ENCODE assay signal across 8 cellular contexts in the genomic region with DNA sequence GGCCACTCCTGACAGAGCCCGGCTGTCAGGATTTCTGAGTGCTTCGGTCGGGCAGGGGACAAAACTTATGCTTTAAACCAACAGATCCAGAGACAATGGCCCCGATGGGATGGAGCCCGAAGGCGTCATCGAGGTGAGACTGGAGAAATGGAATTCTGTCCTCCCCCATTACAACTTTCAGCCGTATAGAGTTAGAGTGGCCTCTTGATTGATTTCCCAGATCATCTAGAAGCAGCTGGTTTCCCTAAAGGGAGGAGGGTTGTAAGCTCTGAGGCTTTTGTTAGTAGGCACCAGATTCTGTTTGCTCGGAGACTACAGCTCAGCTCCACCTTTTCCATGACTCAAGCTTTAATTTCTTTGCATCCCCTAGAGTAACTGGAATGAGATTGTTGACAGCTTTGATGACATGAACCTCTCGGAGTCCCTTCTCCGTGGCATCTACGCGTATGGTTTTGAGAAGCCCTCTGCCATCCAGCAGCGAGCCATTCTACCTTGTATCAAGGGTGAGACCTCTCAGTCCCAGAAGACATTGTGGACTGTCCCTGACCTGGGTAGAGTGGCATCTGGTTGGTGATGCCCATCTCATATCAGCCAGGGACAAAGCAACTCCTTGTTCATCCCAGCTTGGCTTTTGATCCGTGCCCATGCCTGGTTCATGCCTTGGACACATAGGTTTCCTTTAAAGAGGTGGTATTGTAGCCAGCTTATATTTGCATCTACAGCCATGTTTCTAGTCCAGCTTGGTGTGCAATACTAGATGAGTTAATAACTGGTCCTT. TPM values are rescaled to one million over a fixed set of nuclear protein-coding genes. Genes with fewer than 3 reads are reported as not detected.
DNase-seq lines count a peak whose midpoint lies in the region; ATAC-seq, FAIRE-seq and TF ChIP-seq lines count a peak whose summit lies in the region.

No MANE protein-coding gene starts in this region.

- no peak overlapping the region for H3K18ac ChIP-seq in H1 (ENCODE audit: extremely low read depth, low read length)

- no peak for TF ChIP-seq CTCF in Caco-2 (IDR thresholded peaks at IDR 0.05; ENCODE audit: insufficient read depth in 1 of 2, low read depth in 1 of 2, low read length in 1 of 2, severe bottlenecking in 1 of 2, unreplicated experiment in 1 of 2)
- TF ChIP-seq CTCF in OCI-LY1 (IDR thresholded peaks at IDR 0.05; ENCODE audit: low read length): no peak
- TF ChIP-seq CTCF in H1 (IDR thresholded peaks at IDR 0.05; ENCODE audit: control extremely low read depth in 1 of 3, insufficient read depth in 1 of 3, low read depth in 1 of 3, low read length in 3 of 3): no peak

- ATAC-seq in HG03196 (IDR thresholded peaks at IDR 0.05; ENCODE audit: unreplicated experiment) (no peak), HG03432 (IDR thresholded peaks at IDR 0.05; ENCODE audit: unreplicated experiment) (no peak)

- no peaks in the 10 kb centered on the region for H3K9me2 ChIP-seq in OCI-LY1 (ENCODE audit: low read depth, low read length)

- CTCF ChIA-PET in Caco-2 (lab: Charles Lee) (no interaction called here), H1 (lab: Charles Lee; ENCODE audit: partially characterized antibody) (interaction anchor here (1.0 to 3.6 kb wide), 6 partner anchors 9 to 60 kb away, joined by 3 to 24 read pairs (median 6); a partner anchor contains a TSS)

- no peak for TF ChIP-seq EP300 in H1 (IDR thresholded peaks at IDR 0.05; ENCODE audit: borderline replicate concordance in 1 of 2, low read depth in 2 of 2, low read length in 2 of 2)

- no peak overlapping the region for H2AK5ac ChIP-seq in H1 (ENCODE audit: low read depth, low read length)

- H4K8ac ChIP-seq in H1 (ENCODE audit: extremely low read depth, insufficient read depth, low read length): no peak overlapping the region

- H2AFZ ChIP-seq in OCI-LY1 (ENCODE audit: low read length): no peak overlapping the region
- no peak overlapping the region for H2AFZ ChIP-seq in H1 (ENCODE audit: low read length)
- no peak overlapping the region for H2AFZ ChIP-seq in neuron (ENCODE audit: low read depth, low read length)

- no peak for TF ChIP-seq RAD21 in H1 (IDR thresholded peaks at IDR 0.05 in 1 of 2, conservative IDR thresholded peaks at IDR 0.05 in 1 of 2; ENCODE audit: low read depth in 2 of 2, low read length in 2 of 2)

- 0 out of 2 replicates have a peak overlapping the region, but pooled peaks have one; percentile 8 for H2BK5ac ChIP-seq in H1 (ENCODE audit: low read depth, low read length)

- BruUV-seq in Caco-2 (replicated peaks; lab: Mats Ljungman, UMichigan): TSS peak; percentile 12

- no peak overlapping the region for H4K5ac ChIP-seq in H1 (ENCODE audit: insufficient read length, low read depth, low read length)

- peaks cover 6% of the 10 kb centered on the region for H3K79me1 ChIP-seq in H1 (ENCODE audit: low read depth, low read length)

- H3K9me3 ChIP-seq in Caco-2: no peaks in the 10 kb centered on the region
- H3K9me3 ChIP-seq in OCI-LY1 (ENCODE audit: low read length): no peaks in the 10 kb centered on the region
- no peaks in the 10 kb centered on the region for H3K9me3 ChIP-seq in H1 (ENCODE audit: insufficient read depth in 2 of 2, low read depth in 1 of 2, low read length in 1 of 2)
- H3K9me3 ChIP-seq in neuron (ENCODE audit: low read length): no peaks in the 10 kb centered on the region

- H3K27ac ChIP-seq in OCI-LY1 (ENCODE audit: low read depth, low read length, poor library complexity, severe bottlenecking) (peak overlapping the region; percentile 16), H1 (ENCODE audit: low read depth, low read length) (peak overlapping the region; percentile 99; the same call in 1 of the 2 replicates)

- peaks cover 6% of the 10 kb centered on the region for H3K4me1 Mint-ChIP-seq in Caco-2 (ENCODE audit: low read depth, unreplicated experiment)

- H3K14ac ChIP-seq in H1 (ENCODE audit: insufficient read length): no peak overlapping the region

- H3K4me3 Mint-ChIP-seq in Caco-2 (ENCODE audit: unreplicated experiment): peak overlapping the region; percentile 92

- H3K36me3 ChIP-seq in Caco-2 (ENCODE audit: control insufficient read depth, insufficient read depth, low read length) (no peaks in the 10 kb centered on the region; the same call in 1 of the 2 replicates), OCI-LY1 (ENCODE audit: insufficient read depth, low read length) (peaks cover 90% of the 10 kb centered on the region), H1 (ENCODE audit: control insufficient read depth in 2 of 4, insufficient read depth in 4 of 4, low read length in 3 of 4) (peaks cover 48 to 78% (median 67%) of the 10 kb centered on the region in 4 experiments), neuron (ENCODE audit: insufficient read depth, low read length) (peaks cover 77% of the 10 kb centered on the region)

- H3K4me1 ChIP-seq in Caco-2: peaks cover 15% of the 10 kb centered on the region
- peaks cover 35% of the 10 kb centered on the region for H3K4me1 ChIP-seq in OCI-LY1 (ENCODE audit: insufficient read depth, low read length, severe bottlenecking)
- H3K4me1 ChIP-seq in H1 (replicated peaks in 1 of 4; ENCODE audit: control insufficient read depth in 3 of 4, insufficient read depth in 4 of 4, low read length in 3 of 4): peaks cover 4 to 10% (median 7%) of the 10 kb centered on the region in 4 experiments
- H3K4me1 ChIP-seq in neuron (ENCODE audit: insufficient read depth, low read length): peaks cover 26% of the 10 kb centered on the region

- H3K4me3 ChIP-seq in Caco-2 (ENCODE audit: low read depth, low read length) (peak overlapping the region; percentile 98), OCI-LY1 (ENCODE audit: low read depth, low read length, poor library complexity, severe bottlenecking) (peak overlapping the region; percentile 94), H1 (ENCODE audit: extremely low read depth in 1 of 4, insufficient read depth in 2 of 4, low read depth in 3 of 4, low read length in 4 of 4) (peak overlapping the region; percentile 97 to 99 (median 98)), neuron (ENCODE audit: low read length) (peak overlapping the region; percentile 99)

- H3K9me3 Mint-ChIP-seq in Caco-2 (ENCODE audit: unreplicated experiment): no peaks in the 10 kb centered on the region

- DNase-seq in Caco-2 (no peak), H1 (ENCODE audit: low read depth in 1 of 2, low spot score in 2 of 2) (no peak), GF-D8 (lab: John Stamatoyannopoulos, UW) (no peak), amniotic stem cell (lab: John Stamatoyannopoulos, UW) (no peak)

- H3K79me2 ChIP-seq in OCI-LY1 (ENCODE audit: insufficient read depth, low read length) (peaks cover 28% of the 10 kb centered on the region), H1 (ENCODE audit: control insufficient read depth in 1 of 2, insufficient read depth in 2 of 2, low read length in 2 of 2) (peaks cover 23 to 39% of the 10 kb centered on the region in 2 experiments)

- TF ChIP-seq POLR2A in H1 (IDR thresholded peaks at IDR 0.05; ENCODE audit: control extremely low read depth in 1 of 2, low read depth in 2 of 2, low read length in 2 of 2): peak; percentile 5 to 69

- POLR2A ChIA-PET in Caco-2 (lab: Charles Lee) (interaction anchor here (0.6 to 1.7 kb wide), 3 partner anchors 10 to 375 kb away, joined by 8 to 13 read pairs (median 13); a partner anchor contains a TSS), H1 (lab: Charles Lee; ENCODE audit: partially characterized antibody) (interaction anchor here (0.7 to 37.5 kb wide), 45 partner anchors 8 to 367 kb away, joined by 3 to 1144 read pairs (median 4); a partner anchor contains a TSS)

- H4K91ac ChIP-seq in H1 (replicated peaks; ENCODE audit: insufficient read length, low read length): no peak overlapping the region

- no peak overlapping the region for H3K23ac ChIP-seq in H1 (ENCODE audit: insufficient read length)

- H3K23me2 ChIP-seq in H1 (ENCODE audit: low read depth, low read length): peaks cover 4% of the 10 kb centered on the region

- FAIRE-seq in H1 (lab: Jason Lieb, UNC): no peak

- H3F3A ChIP-seq in OCI-LY1 (ENCODE audit: insufficient read depth, low read length): peaks cover 38% of the 10 kb centered on the region

- no peak overlapping the region for H3K4ac ChIP-seq in H1 (replicated peaks; ENCODE audit: insufficient read length, low read depth, low read length)

- H3K27me3 ChIP-seq in Caco-2 (replicated peaks; ENCODE audit: control insufficient read depth, insufficient read depth, low read length) (no peaks in the 10 kb centered on the region), OCI-LY1 (ENCODE audit: insufficient read depth, low read length) (no peaks in the 10 kb centered on the region), H1 (replicated peaks in 1 of 4; ENCODE audit: control insufficient read depth in 3 of 4, extremely low read depth in 1 of 4, insufficient read depth in 3 of 4, low read length in 3 of 4) (no peaks in the 10 kb centered on the region), neuron (ENCODE audit: insufficient read depth, low read length) (no peaks in the 10 kb centered on the region)

- H3K9ac ChIP-seq in OCI-LY1 (ENCODE audit: low read length) (peak overlapping the region; percentile 97), H1 (replicated peaks in 1 of 4; ENCODE audit: extremely low read depth in 1 of 4, low read depth in 3 of 4, low read length in 3 of 4) (peak overlapping the region; percentile 62 to 100 (median 76))

- H2BK120ac ChIP-seq in H1 (replicated peaks; ENCODE audit: low read depth, low read length): no peak overlapping the region

- peaks cover 71% of the 10 kb centered on the region for H3K36me3 Mint-ChIP-seq in Caco-2 (ENCODE audit: insufficient read depth, unreplicated experiment)

- no peak overlapping the region for H2BK20ac ChIP-seq in H1 (ENCODE audit: low read length)

- 63% methylated on average over 15 of the region's 15 CpGs; no CpG with 5 or more reads in 1 of the 2 experiments for WGBS in H1 (ENCODE audit: extremely low coverage in 1 of 2, insufficient coverage in 1 of 2, insufficient read length in 1 of 2, insufficient replicate concordance in 2 of 2, low coverage in 1 of 2, low lambda C conversion rate in 2 of 2, missing lambda C conversion rate in 1 of 2), 2 experiments

- no peaks in the 10 kb centered on the region for H3K27me3 Mint-ChIP-seq in Caco-2 (ENCODE audit: insufficient read depth, unreplicated experiment)

- H3K56ac ChIP-seq in H1 (replicated peaks; ENCODE audit: insufficient read length, low read depth, low read length): no peak overlapping the region

- no peak overlapping the region for H2BK15ac ChIP-seq in H1 (ENCODE audit: low read length)

- peak overlapping the region; percentile 99 for H3K27ac Mint-ChIP-seq in Caco-2 (ENCODE audit: unreplicated experiment)

- H4K20me1 ChIP-seq in OCI-LY1 (ENCODE audit: insufficient read depth, low read length) (peaks cover 5% of the 10 kb centered on the region; the same call in 1 of the 2 replicates), H1 (replicated peaks in 1 of 2; ENCODE audit: control insufficient read depth in 1 of 2, insufficient read depth in 2 of 2, low read length in 2 of 2) (peaks cover 27 to 34% of the 10 kb centered on the region in 2 experiments)

- peak overlapping the region; percentile 90 for H3K4me2 ChIP-seq in OCI-LY1 (ENCODE audit: low read length)
- peak overlapping the region; percentile 71 to 97 for H3K4me2 ChIP-seq in H1 (ENCODE audit: insufficient read depth in 1 of 2, low read depth in 2 of 2, low read length in 2 of 2)

- no peak overlapping the region for H2BK12ac ChIP-seq in H1 (ENCODE audit: low read depth, low read length)

- intact Hi-C loops in Caco-2 (cut with micrococcal nuclease; ENCODE audit: unreplicated experiment): loop anchor here (5.0 kb wide), 1 partner anchor 92 kb away; a partner anchor contains a TSS

RNA-seq across cellular contexts. Expression of a gene that starts 5.1 kb away (rescaled TPM):
- 1.1 and 1.6 TPM in 2 replicates for total RNA-seq in Caco-2 (2022)
- 0.31 TPM in 1 of 2 replicates, not detected in the other for total RNA-seq in H1 (2021; fragmentation: NEBNext Ultra II Directional; extraction: Animal tissue kit (Norgen Biotek cat#: 25700))
- 0.18 and 0.35 TPM in 2 replicates for polyA plus RNA-seq in H1 (2011; rRNA removed)
- polyA plus RNA-seq in H1 (2011; cell fraction: cytosol; rRNA removed): 0.22 TPM
- 0.66 TPM for polyA plus RNA-seq in H1 (2011; cell fraction: nucleus; rRNA removed)
- polyA plus RNA-seq in H1 (2012, experiment 1 of 2): 0.32 to 0.34 TPM in 2 of 4 replicates, not detected in the others
- polyA plus RNA-seq in H1 (2012, experiment 2 of 2): not detected
- 0.16 TPM for polyA plus RNA-seq in H1 (2013, experiment 1 of 2)
- 0.18 TPM for polyA plus RNA-seq in H1 (2013, experiment 2 of 2)
- 0.83 and 1.8 TPM in 2 replicates for polyA minus RNA-seq in H1 (2011; rRNA and poly(A)+ RNA removed)
- polyA minus RNA-seq in H1 (2011; cell fraction: cytosol; rRNA and poly(A)+ RNA removed): not detected
- polyA minus RNA-seq in H1 (2011; cell fraction: nucleus; rRNA and poly(A)+ RNA removed): not detected

RNA-seq across cellular contexts. Expression of a gene that starts 9.3 kb away (rescaled TPM):
- 44.2 and 49.7 TPM in 2 replicates for total RNA-seq in Caco-2 (2022)
- total RNA-seq in H1 (2021; fragmentation: NEBNext Ultra II Directional; extraction: Animal tissue kit (Norgen Biotek cat#: 25700)): 63.2 and 66.9 TPM in 2 replicates
- 142 and 154 TPM in 2 replicates for polyA plus RNA-seq in H1 (2011; rRNA removed)
- polyA plus RNA-seq in H1 (2011; cell fraction: cytosol; rRNA removed): 104 TPM
- polyA plus RNA-seq in H1 (2011; cell fraction: nucleus; rRNA removed): 89.7 TPM
- polyA plus RNA-seq in H1 (2012, experiment 1 of 2): 42.0 to 58.2 TPM (median 45.9 TPM) in 4 replicates
- polyA plus RNA-seq in H1 (2012, experiment 2 of 2): 154 TPM
- polyA plus RNA-seq in H1 (2013, experiment 1 of 2): 137 TPM
- polyA plus RNA-seq in H1 (2013, experiment 2 of 2): 151 TPM
- polyA minus RNA-seq in H1 (2011; rRNA and poly(A)+ RNA removed): 103 and 130 TPM in 2 replicates
- 21.1 TPM for polyA minus RNA-seq in H1 (2011; cell fraction: cytosol; rRNA and poly(A)+ RNA removed)
- polyA minus RNA-seq in H1 (2011; cell fraction: nucleus; rRNA and poly(A)+ RNA removed): 22.7 TPM

RNA-seq across cellular contexts. Expression of a gene that starts 12.6 kb away (rescaled TPM):
- 29.2 and 30.2 TPM in 2 replicates for total RNA-seq in Caco-2 (2022)
- total RNA-seq in H1 (2021; fragmentation: NEBNext Ultra II Directional; extraction: Animal tissue kit (Norgen Biotek cat#: 25700)): 80.3 and 86.2 TPM in 2 replicates
- 87.3 and 129 TPM in 2 replicates for polyA plus RNA-seq in H1 (2011; rRNA removed)
- 118 TPM for polyA plus RNA-seq in H1 (2011; cell fraction: cytosol; rRNA removed)
- polyA plus RNA-seq in H1 (2011; cell fraction: nucleus; rRNA removed): 78.9 TPM
- 61.7 to 78.1 TPM (median 68.8 TPM) in 4 replicates for polyA plus RNA-seq in H1 (2012, experiment 1 of 2)
- polyA plus RNA-seq in H1 (2012, experiment 2 of 2): 197 TPM
- polyA plus RNA-seq in H1 (2013, experiment 1 of 2): 54.7 TPM
- 50.5 TPM for polyA plus RNA-seq in H1 (2013, experiment 2 of 2)
- polyA minus RNA-seq in H1 (2011; rRNA and poly(A)+ RNA removed): 125 and 150 TPM in 2 replicates
- polyA minus RNA-seq in H1 (2011; cell fraction: cytosol; rRNA and poly(A)+ RNA removed): 57.5 TPM
- 43.5 TPM for polyA minus RNA-seq in H1 (2011; cell fraction: nucleus; rRNA and poly(A)+ RNA removed)

RNA-seq across cellular contexts. Expression of a gene that starts 15.5 kb away (rescaled TPM):
- total RNA-seq in Caco-2 (2022): 0.53 TPM in 1 of 2 replicates, not detected in the other
- 14.3 and 15.2 TPM in 2 replicates for total RNA-seq in H1 (2021; fragmentation: NEBNext Ultra II Directional; extraction: Animal tissue kit (Norgen Biotek cat#: 25700))
- polyA plus RNA-seq in H1 (2011; rRNA removed): 26.8 and 39.8 TPM in 2 replicates
- 20.1 TPM for polyA plus RNA-seq in H1 (2011; cell fraction: cytosol; rRNA removed)
- polyA plus RNA-seq in H1 (2011; cell fraction: nucleus; rRNA removed): 20.9 TPM
- polyA plus RNA-seq in H1 (2012, experiment 1 of 2): 13.9 to 20.3 TPM (median 19.3 TPM) in 4 replicates
- polyA plus RNA-seq in H1 (2012, experiment 2 of 2): 21.6 TPM
- 16.8 TPM for polyA plus RNA-seq in H1 (2013, experiment 1 of 2)
- 14.8 TPM for polyA plus RNA-seq in H1 (2013, experiment 2 of 2)
- 2.9 and 4.6 TPM in 2 replicates for polyA minus RNA-seq in H1 (2011; rRNA and poly(A)+ RNA removed)
- polyA minus RNA-seq in H1 (2011; cell fraction: cytosol; rRNA and poly(A)+ RNA removed): 7.6 TPM
- polyA minus RNA-seq in H1 (2011; cell fraction: nucleus; rRNA and poly(A)+ RNA removed): 12.0 TPM

RNA-seq across cellular contexts. Expression of a gene that starts 15.8 kb away (rescaled TPM):
- total RNA-seq in Caco-2 (2022): 0.20 TPM in 1 of 2 replicates, not detected in the other
- 2.1 and 2.3 TPM in 2 replicates for total RNA-seq in H1 (2021; fragmentation: NEBNext Ultra II Directional; extraction: Animal tissue kit (Norgen Biotek cat#: 25700))
- 2.6 and 3.1 TPM in 2 replicates for polyA plus RNA-seq in H1 (2011; rRNA removed)
- polyA plus RNA-seq in H1 (2011; cell fraction: cytosol; rRNA removed): 0.83 TPM
- 5.0 TPM for polyA plus RNA-seq in H1 (2011; cell fraction: nucleus; rRNA removed)
- polyA plus RNA-seq in H1 (2012, experiment 1 of 2): 3.3 to 6.2 TPM (median 4.6 TPM) in 4 replicates
- 3.3 TPM for polyA plus RNA-seq in H1 (2012, experiment 2 of 2)
- polyA plus RNA-seq in H1 (2013, experiment 1 of 2): 1.9 TPM
- polyA plus RNA-seq in H1 (2013, experiment 2 of 2): 1.9 TPM
- polyA minus RNA-seq in H1 (2011; rRNA and poly(A)+ RNA removed): 1.0 and 2.7 TPM in 2 replicates
- not detected for polyA minus RNA-seq in H1 (2011; cell fraction: cytosol; rRNA and poly(A)+ RNA removed)
- polyA minus RNA-seq in H1 (2011; cell fraction: nucleus; rRNA and poly(A)+ RNA removed): 1.5 TPM
